In genomic region chr3:193980326-193980725, GRCh38 we compare ENCODE assay signal across 17 cellular contexts.
DNase-seq lines count a peak whose midpoint lies in the region; ATAC-seq and TF ChIP-seq lines count a peak whose summit lies in the region.
"Had no signal": no experiment of that assay in that cellular context is flagged by ENCODE, and none has a peak within 500 bp of the region (broad histone marks: within the 10 kb centered on the region; RNA-seq: fewer than 3 reads in every experiment).

No MANE protein-coding gene starts in this region.

- H4K5ac ChIP-seq in IMR-90 (ENCODE audit: low read depth, low read length) = no peak overlapping the region

- no peak overlapping the region for H2BK12ac ChIP-seq in mesenchymal stem cell (ENCODE audit: low read length in 2 of 2)

- intact Hi-C loops in IMR-90 (cut with micrococcal nuclease) (no loop called here), esophagus muscularis mucosa (cut with DNase I) (no loop called here), left ventricle myocardium superior (cut with micrococcal nuclease) (no loop called here), sciatic nerve (cut with DNase I) (no loop called here)

- H2BK5ac ChIP-seq in IMR-90 (ENCODE audit: low read depth, low read length, poor library complexity, severe bottlenecking) = no peak overlapping the region
- no peak overlapping the region for H2BK5ac ChIP-seq in mesenchymal stem cell (ENCODE audit: low read depth, low read length, poor library complexity, severe bottlenecking)

- no peak for TF ChIP-seq EP300 in esophagus muscularis mucosa (IDR thresholded peaks at IDR 0.05)

- peak overlapping the region; percentile 13 for H2AFZ ChIP-seq in IMR-90 (replicated peaks; ENCODE audit: low read length, poor library complexity)
- H2AFZ ChIP-seq in mesenchymal stem cell (ENCODE audit: low read depth, low read length) = no peak overlapping the region
- H2AFZ ChIP-seq: GM23248 had no signal

- in situ Hi-C loops in IMR-90 (cut with MboI; ENCODE audit: low sequenced_read_pairs) = no loop called here

- H2BK15ac ChIP-seq in IMR-90 (ENCODE audit: low read depth, low read length) (no peak overlapping the region), mesenchymal stem cell (ENCODE audit: low read depth, poor library complexity, severe bottlenecking) (no peak overlapping the region)

- H3K18ac ChIP-seq in IMR-90 (ENCODE audit: low read depth, low read length) (no peak overlapping the region), mesenchymal stem cell (ENCODE audit: low read depth in 1 of 2, low read length in 2 of 2) (no peak overlapping the region)

- no peak for TF ChIP-seq RAD21 in IMR-90 (IDR thresholded peaks at IDR 0.05; ENCODE audit: low read length)

- no peak overlapping the region for H2BK20ac ChIP-seq in IMR-90 (ENCODE audit: low read depth, low read length)

- no peaks in the 10 kb centered on the region for H4K20me1 ChIP-seq in IMR-90 (ENCODE audit: insufficient read depth, low read length)

- TF ChIP-seq POLR2A in IMR-90 (IDR thresholded peaks at IDR 0.05; ENCODE audit: low read depth, low read length) = no peak
- TF ChIP-seq POLR2A in esophagus muscularis mucosa (IDR thresholded peaks at IDR 0.05; ENCODE audit: low read depth) = no peak
- TF ChIP-seq POLR2A in Peyer's patch (IDR thresholded peaks at IDR 0.05) = no peak

- H3K4me2 ChIP-seq in IMR-90 (ENCODE audit: low read depth, low read length) (no peak overlapping the region), mesenchymal stem cell (ENCODE audit: low read length, poor library complexity, severe bottlenecking) (no peak overlapping the region)

- CTCF ChIA-PET in IMR-90 (lab: Yijun Ruan, JAX) = interaction anchor here (1.1 kb wide), 1 partner anchor 9 kb away, joined by 3 read pairs; no protein-coding TSS in a partner anchor

- H3K4me3 ChIP-seq in IMR-90 (ENCODE audit: insufficient read depth, low read depth, low read length) = no peak overlapping the region
- H3K4me3 ChIP-seq in esophagus muscularis mucosa = no peak overlapping the region
- no peak overlapping the region for H3K4me3 ChIP-seq in mesenchymal stem cell (ENCODE audit: insufficient read depth in 1 of 2, low read depth in 1 of 2, low read length in 2 of 2)
- H3K4me3 ChIP-seq in Peyer's patch = no peak overlapping the region
- H3K4me3 ChIP-seq: GM23248, HAP-1 had no signal

- no TSS peak for BruUV-seq in IMR-90 (replicated peaks; lab: Mats Ljungman, UMichigan)

- DNase-seq in IMR-90 (no peak), esophagus muscularis mucosa (ENCODE audit: extremely low spot score) (peak; percentile 26), left ventricle myocardium superior (peak; percentile 26), sciatic nerve (ENCODE audit: low spot score) (no peak), mesenchymal stem cell (no peak), Peyer's patch (no peak)
- DNase-seq: ACHN; AML-193; CD4-positive, CD25-positive, alpha-beta regulatory T cell; COR-L47; DMS 273 treated with DMSO at 0.1 percent for 48 hours; GM23248; NCI-H1092 treated with DMSO at 0.1 percent for 48 hours; NCI-H2081 treated with DMSO at 0.1 percent for 48 hours; OCI-M1 had no signal

- H4K8ac ChIP-seq in IMR-90 (ENCODE audit: low read depth in 2 of 2, low read length in 2 of 2) (no peak overlapping the region), mesenchymal stem cell (ENCODE audit: low read length) (no peak overlapping the region)

- dilution Hi-C loops in IMR-90 (cut with HindIII; ENCODE audit: low sequenced_read_pairs, unreplicated experiment) = no loop called here

- H3K9ac ChIP-seq in IMR-90 (ENCODE audit: low read depth, low read length) (no peak overlapping the region), mesenchymal stem cell (ENCODE audit: low read length) (no peak overlapping the region)
- H3K9ac ChIP-seq: GM23248 had no signal

- H2AK9ac ChIP-seq in IMR-90 (replicated peaks; ENCODE audit: low read depth, low read length, poor library complexity) = peak overlapping the region; percentile 34

- H3K79me1 ChIP-seq in IMR-90 (ENCODE audit: low read depth in 1 of 2, low read length in 2 of 2) (no peaks in the 10 kb centered on the region), mesenchymal stem cell (replicated peaks; ENCODE audit: low read length, poor library complexity, severe bottlenecking) (no peaks in the 10 kb centered on the region)

- H3K4me1 ChIP-seq in IMR-90 (ENCODE audit: control insufficient read depth, insufficient read depth, low read length) (no peaks in the 10 kb centered on the region), esophagus muscularis mucosa (peaks cover 22 to 39% (median 35%) of the 10 kb centered on the region in 4 donors), mesenchymal stem cell (ENCODE audit: control insufficient read depth, insufficient read depth, low read depth, low read length) (no peaks in the 10 kb centered on the region), Peyer's patch (peaks cover 0 to 9% (median 0%) of the 10 kb centered on the region in 4 donors)

- no peak overlapping the region for H3K14ac ChIP-seq in IMR-90 (replicated peaks; ENCODE audit: low read depth, low read length)
- H3K14ac ChIP-seq in mesenchymal stem cell (ENCODE audit: low read length in 2 of 2) = no peak overlapping the region

- TF ChIP-seq CTCF in IMR-90 (conservative IDR thresholded peaks at IDR 0.05; ENCODE audit: low read depth, low read length) (no peak), esophagus muscularis mucosa (IDR thresholded peaks at IDR 0.05) (no peak), Peyer's patch (IDR thresholded peaks at IDR 0.05) (no peak)

- H3K9me3 ChIP-seq in IMR-90 (ENCODE audit: control insufficient read depth, insufficient read depth, low read length) (no peaks in the 10 kb centered on the region), esophagus muscularis mucosa (no peaks in the 10 kb centered on the region), mesenchymal stem cell (ENCODE audit: control insufficient read depth, low read length) (no peaks in the 10 kb centered on the region), Peyer's patch (no peaks in the 10 kb centered on the region)
- H3K9me3 ChIP-seq: HAP-1 had no signal

- H3K27ac ChIP-seq in IMR-90 (ENCODE audit: insufficient read depth, low read length) (no peak overlapping the region), esophagus muscularis mucosa (replicated peaks in 1 of 4) (no peak overlapping the region), mesenchymal stem cell (ENCODE audit: low read length, poor library complexity, severe bottlenecking) (no peak overlapping the region), Peyer's patch (no peak overlapping the region)
- H3K27ac ChIP-seq: GM23248 had no signal

- no peak overlapping the region for H2BK120ac ChIP-seq in IMR-90 (ENCODE audit: low read depth, low read length)
- H2BK120ac ChIP-seq in mesenchymal stem cell (ENCODE audit: low read depth, low read length) = no peak overlapping the region

- POLR2A ChIA-PET in IMR-90 (lab: Charles Lee; ENCODE audit: unreplicated experiment) = no interaction called here

- no peak overlapping the region for H3K4ac ChIP-seq in IMR-90 (ENCODE audit: low read depth, low read length)
- no peak overlapping the region for H3K4ac ChIP-seq in mesenchymal stem cell (ENCODE audit: low read depth in 1 of 2, low read length in 2 of 2)

- no peak for ATAC-seq in IMR-90 (ENCODE audit: low read depth)
- ATAC-seq in left ventricle myocardium superior = peak; percentile 42
- ATAC-seq in sciatic nerve = peak; percentile 44
- ATAC-seq in HG02938 (IDR thresholded peaks at IDR 0.05; ENCODE audit: unreplicated experiment) = no peak

- H3K27me3 ChIP-seq in IMR-90 (ENCODE audit: control insufficient read depth, insufficient read depth, low read length) = peaks cover 60% of the 10 kb centered on the region
- H3K27me3 ChIP-seq in esophagus muscularis mucosa = no peaks in the 10 kb centered on the region
- H3K27me3 ChIP-seq in mesenchymal stem cell (ENCODE audit: control insufficient read depth in 1 of 2, insufficient read depth in 1 of 2, low read length in 2 of 2) = peaks cover 60 to 62% of the 10 kb centered on the region in 2 experiments
- no peaks in the 10 kb centered on the region for H3K27me3 ChIP-seq in Peyer's patch

- no peak overlapping the region for H2AK5ac ChIP-seq in IMR-90 (ENCODE audit: low read depth, low read length)
- no peak overlapping the region for H2AK5ac ChIP-seq in mesenchymal stem cell (ENCODE audit: low read length, severe bottlenecking)

- no peaks in the 10 kb centered on the region for H3K9me1 ChIP-seq in IMR-90 (ENCODE audit: insufficient read depth, low read length)

- H3K36me3 ChIP-seq in IMR-90 (ENCODE audit: control insufficient read depth, insufficient read depth, low read length) (no peaks in the 10 kb centered on the region), esophagus muscularis mucosa (no peaks in the 10 kb centered on the region), mesenchymal stem cell (ENCODE audit: control insufficient read depth in 1 of 2, insufficient read depth in 2 of 2, low read depth in 1 of 2, low read length in 2 of 2) (no peaks in the 10 kb centered on the region), Peyer's patch (no peaks in the 10 kb centered on the region)
- H3K36me3 ChIP-seq: HAP-1 had no signal

- H3K56ac ChIP-seq in IMR-90 (ENCODE audit: extremely low read depth, insufficient read depth, low read length) = no peak overlapping the region

- H4K91ac ChIP-seq in IMR-90 (ENCODE audit: insufficient read depth, low read depth, low read length) (no peak overlapping the region), mesenchymal stem cell (ENCODE audit: low read length) (no peak overlapping the region)

- no CpG with 5 or more reads among the region's 7 CpGs for WGBS in IMR-90 (ENCODE audit: extremely low coverage in 2 of 2, insufficient read length in 1 of 2), 2 experiments
- WGBS in esophagus muscularis mucosa = 67% methylated on average over 7 of the region's 7 CpGs
- WGBS in mesenchymal stem cell = 99% methylated on average over 7 of the region's 7 CpGs

- H3K23ac ChIP-seq in IMR-90 (ENCODE audit: low read depth, low read length) = no peak overlapping the region
- H3K23ac ChIP-seq in mesenchymal stem cell (ENCODE audit: low read length in 2 of 2) = no peak overlapping the region

TF ChIP-seq in IMR-90, 13 proteins besides CTCF, POLR2A, EP300 and RAD21:
- TF ChIP-seq MXI1 (IDR thresholded peaks at IDR 0.05; ENCODE audit: borderline replicate concordance, low read depth, low read length) = no peak
- TF ChIP-seq BHLHE40 (IDR thresholded peaks at IDR 0.05; ENCODE audit: low read depth, low read length) = no peak
- no peak for TF ChIP-seq CHD1 (IDR thresholded peaks at IDR 0.05; ENCODE audit: low read depth, low read length)
- no peak for TF ChIP-seq SMC3 (IDR thresholded peaks at IDR 0.05; ENCODE audit: low read depth, low read length)
- no peak for TF ChIP-seq CEBPB (IDR thresholded peaks at IDR 0.05; ENCODE audit: low read depth, low read length)
- no peak for TF ChIP-seq RCOR1 (IDR thresholded peaks at IDR 0.05; ENCODE audit: insufficient replicate concordance, low read length)
- TF ChIP-seq RFX5 (IDR thresholded peaks at IDR 0.05; ENCODE audit: low read depth, low read length) = no peak
- TF ChIP-seq MAZ (IDR thresholded peaks at IDR 0.05; ENCODE audit: borderline replicate concordance, low read depth, low read length) = no peak

Comparison
In these comparisons a context has a peak if more than half of its experiments do, and no peak if none do; other contexts are left out.
1. ATAC-seq: peak in left ventricle myocardium superior (single experiment) and sciatic nerve (single experiment); none in IMR-90 (single experiment) and HG02938 (single experiment).
2. DNase-seq: peak in esophagus muscularis mucosa (single experiment) and left ventricle myocardium superior (single experiment); none in IMR-90 (single experiment), sciatic nerve (single experiment), mesenchymal stem cell (single experiment) and Peyer's patch (0 of 3).